9 cellular contexts compared by ENCODE assay signal in genomic region chr4:42151568-42152506, GRCh38. TPM values are rescaled to one million over a fixed set of nuclear protein-coding genes. Genes with fewer than 3 reads are reported as not detected.
DNase-seq lines count a peak whose midpoint lies in the region; ATAC-seq lines count a peak whose summit lies in the region.
"Had no signal": no experiment of that assay in that cellular context is flagged by ENCODE, and none has a peak within 500 bp of the region (broad histone marks: within the 10 kb centered on the region; RNA-seq: fewer than 3 reads in every experiment).

No MANE protein-coding gene starts in this region.

- H4K20me1 ChIP-seq in Karpas-422 (ENCODE audit: insufficient read depth, low read depth, low read length): no peaks in the 10 kb centered on the region

- peak overlapping the region; percentile 71; the same call in 1 of the 2 replicates for H3K9ac ChIP-seq in iPS-20b (ENCODE audit: low read depth, low read length)
- H3K9ac ChIP-seq in Karpas-422 (ENCODE audit: low read length): no peak overlapping the region

- peaks cover 50% of the 10 kb centered on the region for H3K27me3 ChIP-seq in iPS-20b (ENCODE audit: insufficient read depth, low read length)
- no peaks in the 10 kb centered on the region for H3K27me3 ChIP-seq in Karpas-422 (ENCODE audit: low read length)

- H3K9me3 ChIP-seq in iPS-20b (ENCODE audit: insufficient read depth, low read depth, low read length) (no peaks in the 10 kb centered on the region), Karpas-422 (ENCODE audit: low read length) (no peaks in the 10 kb centered on the region)

- no peaks in the 10 kb centered on the region for H3K79me2 ChIP-seq in Karpas-422 (ENCODE audit: low read length)

- DNase-seq in NCI-H345 (lab: John Stamatoyannopoulos, UW): peak; percentile 24
- DNase-seq in NCI-H345 treated with DMSO at 0.1 percent for 48 hours (lab: John Stamatoyannopoulos, UW; ENCODE audit: unreplicated experiment): no peak
- peak; percentile 18 for DNase-seq in NCI-H1417 treated with DMSO at 0.1 percent for 48 hours (lab: John Stamatoyannopoulos, UW)
- DNase-seq in activated T-cell treated with anti-CD3 and anti-CD28 coated beads, Interleukin-2, amount 50 U/mL, for 48 hours: peak; percentile 44 to 57
- peak in 2 of 3 experiments; percentile 2 to 28 for DNase-seq in stimulated activated CD4-positive, alpha-beta T cell treated with anti-CD3 and anti-CD28 coated beads, TNF-alpha, amount 100 ng/mL, for 24 hours (ENCODE audit: low read depth in 3 of 3)
- DNase-seq in Karpas-422: no peak

- H3K9me2 ChIP-seq in Karpas-422 (replicated peaks; ENCODE audit: insufficient read depth, low read length): no peaks in the 10 kb centered on the region

- no peak overlapping the region for H3K4me2 ChIP-seq in Karpas-422 (ENCODE audit: low read depth, low read length, poor library complexity, severe bottlenecking)

- H3K4me1 ChIP-seq in iPS-20b (ENCODE audit: insufficient read depth, low read length): peaks cover 4% of the 10 kb centered on the region; the same call in 1 of the 2 replicates
- no peaks in the 10 kb centered on the region for H3K4me1 ChIP-seq in Karpas-422 (ENCODE audit: low read length)

- ATAC-seq in HG02571 (IDR thresholded peaks at IDR 0.05; ENCODE audit: unreplicated experiment): peak; percentile 59

- no peaks in the 10 kb centered on the region for H3K36me3 ChIP-seq in iPS-20b (ENCODE audit: insufficient read depth, low read depth, low read length)
- H3K36me3 ChIP-seq in Karpas-422 (ENCODE audit: insufficient read depth, low read length): no peaks in the 10 kb centered on the region

- H3K4me3 ChIP-seq in iPS-20b (ENCODE audit: low read length) (peak overlapping the region; percentile 68), Karpas-422 (ENCODE audit: low read length) (no peak overlapping the region)

- no peak overlapping the region for H2AFZ ChIP-seq in Karpas-422 (ENCODE audit: low read length)

- no peak overlapping the region for H3K27ac ChIP-seq in iPS-20b (ENCODE audit: low read length)
- H3K27ac ChIP-seq in Karpas-422 (ENCODE audit: low read length): no peak overlapping the region

RNA-seq across cellular contexts. Expression of gene BEND4, which starts 0.6 kb away (rescaled TPM):
- total RNA-seq in Karpas-422 (2014; rRNA removed; shearing (Covaris generic); ENCODE audit: low replicate concordance): not detected in 2 replicates
- total RNA-seq: bronchial epithelial cell had no signal

Comparison
In these comparisons a context has a peak if more than half of its experiments do, and no peak if none do; other contexts are left out.
1. DNase-seq: peak in NCI-H345 (single experiment), NCI-H1417 treated with DMSO at 0.1 percent for 48 hours (single experiment), activated T-cell treated with anti-CD3 and anti-CD28 coated beads, Interleukin-2, amount 50 U/mL, for 48 hours (2 of 2) and stimulated activated CD4-positive, alpha-beta T cell treated with anti-CD3 and anti-CD28 coated beads, TNF-alpha, amount 100 ng/mL, for 24 hours (2 of 3); none in NCI-H345 treated with DMSO at 0.1 percent for 48 hours (single experiment) and Karpas-422 (single experiment).